ENCODE assay signal across 8 cellular contexts in the genomic region with DNA sequence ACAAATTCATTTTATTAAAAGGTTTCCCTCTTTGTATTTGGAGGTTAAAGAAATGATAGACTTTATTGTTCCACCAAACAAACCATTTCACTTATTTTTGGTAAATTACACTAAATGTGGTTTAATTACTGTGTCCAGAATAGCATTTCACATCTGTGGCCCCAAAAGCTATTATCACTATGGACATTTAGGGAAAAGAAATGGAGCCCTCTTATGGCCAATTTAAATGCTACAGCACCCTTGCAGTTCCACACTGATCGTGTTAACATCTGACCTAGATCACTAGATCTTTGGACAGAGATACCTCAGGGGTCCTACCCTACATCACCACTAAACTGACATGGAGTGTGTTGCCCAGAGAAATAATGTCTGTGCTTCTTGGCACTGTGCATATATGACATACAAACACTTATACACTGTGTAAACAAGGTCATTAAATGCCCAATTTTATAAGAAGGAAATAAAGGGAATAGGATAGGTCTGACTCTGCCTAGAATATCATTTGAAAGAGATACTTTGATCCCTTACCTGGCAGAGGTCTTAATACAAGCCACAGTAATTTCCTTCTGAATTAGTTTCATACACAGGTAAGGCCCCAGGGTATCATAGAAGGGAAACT.
DNase-seq lines count a peak whose midpoint lies in the region; ATAC-seq and TF ChIP-seq lines count a peak whose summit lies in the region.

No MANE protein-coding gene starts in this region.

- H3K4me3 ChIP-seq in SK-N-MC, result no peak overlapping the region
- no peak overlapping the region for H3K4me3 ChIP-seq in fibroblast of mammary gland (ENCODE audit: control insufficient read depth, low read depth, low read length)

- DNase-seq in NCI-H2196 (lab: John Stamatoyannopoulos, UW; ENCODE audit: unreplicated experiment) (peak; percentile 4), NCI-H2196 treated with DMSO at 0.1 percent for 48 hours (lab: John Stamatoyannopoulos, UW; ENCODE audit: unreplicated experiment) (no peak), HuH-7 (ENCODE audit: low spot score) (peak; percentile 12), SK-N-MC (ENCODE audit: low read depth, low spot score) (peak; percentile 35), fibroblast of mammary gland (ENCODE audit: low read depth) (peak; percentile 49), retina (peak; percentile 43)

- no peaks in the 10 kb centered on the region for H3K9me3 ChIP-seq in SK-N-MC (ENCODE audit: low read depth, low read length)

- H3K36me3 ChIP-seq in SK-N-MC (ENCODE audit: insufficient read depth, low read length), result no peaks in the 10 kb centered on the region

- no peak overlapping the region for H3K27ac ChIP-seq in SK-N-MC

- ATAC-seq in HG03095 (IDR thresholded peaks at IDR 0.05; ENCODE audit: unreplicated experiment) (no peak), GM18520 (IDR thresholded peaks at IDR 0.05; ENCODE audit: unreplicated experiment) (no peak)

- TF ChIP-seq CTCF in fibroblast of mammary gland (conservative IDR thresholded peaks at IDR 0.05; ENCODE audit: control insufficient read depth, insufficient read depth, low read depth, low read length), result peak; percentile 70

- no peak overlapping the region for H3K9ac ChIP-seq in SK-N-MC (ENCODE audit: insufficient read length)
